Comparison of ENCODE assay signal across 22 cellular contexts in genomic region chrX:133527415-133527814, GRCh38.
A peak's percentile ranks its signal among the peaks of the same experiment; 100 is the strongest.
DNase-seq lines count a peak whose midpoint lies in the region; TF ChIP-seq lines count a peak whose summit lies in the region.
"Had no signal": no experiment of that assay in that cellular context is flagged by ENCODE, and none has a peak within 500 bp of the region (broad histone marks: within the 10 kb centered on the region; RNA-seq: fewer than 3 reads in every experiment).

No MANE protein-coding gene starts in this region.

- H3K27ac Mint-ChIP-seq in H9: peak overlapping the region; percentile 9 to 58 (median 51); a peak in 6 of 7 replicates
- H3K27ac Mint-ChIP-seq: CD8-positive, alpha-beta memory T cell had no signal

- H3K4me1 ChIP-seq in H9 (ENCODE audit: insufficient read depth, low read length): peaks cover 12% of the 10 kb centered on the region; the same call in 1 of the 2 replicates
- H3K4me1 ChIP-seq in SJSA1 (replicated peaks): peaks cover 15% of the 10 kb centered on the region
- no peaks in the 10 kb centered on the region for H3K4me1 ChIP-seq in mesodermal cell (ENCODE audit: control insufficient read depth, insufficient read depth, low read length, poor library complexity, severe bottlenecking)
- H3K4me1 ChIP-seq in SK-N-SH (ENCODE audit: control insufficient read depth in 1 of 2, insufficient read depth in 2 of 2, low read depth in 1 of 2, low read length in 1 of 2): no peaks in the 10 kb centered on the region
- H3K4me1 ChIP-seq: BLaER1 treated with 17β-estradiol and CSF1 and Interleukin-3, amounts not matched to agents 10 nM and 100 nM had no signal

- POLR2A ChIA-PET in SK-N-SH (lab: Yijun Ruan, JAX): no interaction called here

- no peaks in the 10 kb centered on the region for H3K9me3 ChIP-seq in H9 (ENCODE audit: control insufficient read depth, low read depth, low read length)
- no peaks in the 10 kb centered on the region for H3K9me3 ChIP-seq in SJSA1 (replicated peaks)
- H3K9me3 ChIP-seq in mesodermal cell (ENCODE audit: control insufficient read depth, low read length): no peaks in the 10 kb centered on the region
- no peaks in the 10 kb centered on the region for H3K9me3 ChIP-seq in SK-N-SH
- H3K9me3 ChIP-seq: BLaER1 treated with 17β-estradiol and CSF1 and Interleukin-3, amounts not matched to agents 10 nM and 100 nM had no signal

- no peak overlapping the region for H4K5ac ChIP-seq in H9 (ENCODE audit: insufficient read length, low read depth, low read length)

- H3K4me2 ChIP-seq in H9 (ENCODE audit: insufficient read depth, insufficient read length, low read length) (no peak overlapping the region), SK-N-SH (no peak overlapping the region)
- H3K4me2 ChIP-seq: BLaER1 treated with 17β-estradiol and CSF1 and Interleukin-3, amounts not matched to agents 10 nM and 100 nM had no signal

- no peak overlapping the region for H3K9ac ChIP-seq in H9 (ENCODE audit: extremely low read depth, insufficient read length, low read length)
- H3K9ac ChIP-seq in SK-N-SH: no peak overlapping the region
- H3K9ac ChIP-seq: BLaER1 treated with 17β-estradiol and CSF1 and Interleukin-3, amounts not matched to agents 10 nM and 100 nM had no signal

- H3K4me3 ChIP-seq in SJSA1 (no peak overlapping the region), epithelial cell of esophagus (ENCODE audit: low read length) (no peak overlapping the region), mesodermal cell (ENCODE audit: extremely low read depth, insufficient read depth, low read length, poor library complexity, severe bottlenecking) (no peak overlapping the region), SK-N-SH (ENCODE audit: low read depth in 2 of 2, low read length in 1 of 2) (no peak overlapping the region)
- H3K4me3 ChIP-seq: BLaER1 treated with 17β-estradiol and CSF1 and Interleukin-3, amounts not matched to agents 10 nM and 100 nM; GM12878 had no signal

- H4K91ac ChIP-seq in H9 (ENCODE audit: insufficient read length, low read depth, low read length): no peak overlapping the region

- no peak overlapping the region for H2AFZ ChIP-seq in H9 (ENCODE audit: low read length)
- no peak overlapping the region for H2AFZ ChIP-seq in SK-N-SH (ENCODE audit: low read depth)

- TF ChIP-seq RAD21 in SK-N-SH (IDR thresholded peaks at IDR 0.05; ENCODE audit: low read length): no peak

- no peaks in the 10 kb centered on the region for H3K23me2 ChIP-seq in H9 (ENCODE audit: insufficient read length, low read depth, low read length, poor library complexity, severe bottlenecking)

- peaks cover 1% of the 10 kb centered on the region; the same call in 1 of the 2 replicates for H3K27me3 Mint-ChIP-seq in H9 (ENCODE audit: low read depth)

- no peak for TF ChIP-seq EP300 in SK-N-SH (IDR thresholded peaks at IDR 0.05; ENCODE audit: borderline replicate concordance in 1 of 2, low read depth in 1 of 2, low read length in 1 of 2)

- CTCF ChIA-PET in SK-N-SH (lab: Yijun Ruan, JAX): interaction anchor here (1.0 kb wide), 1 partner anchor 142 kb away, joined by 3 read pairs; no protein-coding TSS in a partner anchor

- peaks cover 32 to 35% of the 10 kb centered on the region in 2 experiments for H3K4me1 Mint-ChIP-seq in H9
- H3K4me1 Mint-ChIP-seq: CD8-positive, alpha-beta memory T cell had no signal

- H3K4me3 Mint-ChIP-seq in H9: no peak overlapping the region; a peak in 1 of 5 replicates
- H3K4me3 Mint-ChIP-seq: CD8-positive, alpha-beta memory T cell had no signal

- H3K18ac ChIP-seq in H9 (ENCODE audit: insufficient read length, low read depth, low read length): no peak overlapping the region

- WGBS in H9 (ENCODE audit: extremely low coverage, insufficient read length, low lambda C conversion rate): no CpG with 5 or more reads among the region's 3 CpGs
- 60% methylated on average over 1 of the region's 3 CpGs; no CpG with 5 or more reads in 1 of the 2 experiments for WGBS in mesodermal cell (ENCODE audit: insufficient coverage in 2 of 2), 2 experiments
- WGBS in SK-N-SH (ENCODE audit: low lambda C conversion rate): 15% methylated on average over 3 of the region's 3 CpGs

- no peak overlapping the region for H3K14ac ChIP-seq in H9 (ENCODE audit: insufficient read depth, low read length)

- H2BK12ac ChIP-seq in H9 (ENCODE audit: insufficient read length, low read depth, low read length): no peak overlapping the region

- H4K8ac ChIP-seq in H9 (replicated peaks; ENCODE audit: insufficient read length, low read depth, low read length): no peak overlapping the region

- H3K27ac ChIP-seq in H9 (ENCODE audit: insufficient read length, low read depth, low read length): peak overlapping the region; percentile 5
- H3K27ac ChIP-seq in SJSA1: peak overlapping the region; percentile 47
- peak overlapping the region; percentile 16 for H3K27ac ChIP-seq in mesodermal cell (ENCODE audit: low read depth, low read length, severe bottlenecking)
- H3K27ac ChIP-seq in SK-N-SH (ENCODE audit: low read depth in 2 of 2, low read length in 1 of 2): no peak overlapping the region
- H3K27ac ChIP-seq: BLaER1 treated with 17β-estradiol and CSF1 and Interleukin-3, amounts not matched to agents 10 nM and 100 nM had no signal

- H3K27me3 ChIP-seq in H9 (ENCODE audit: insufficient read depth, low read length) (no peaks in the 10 kb centered on the region), SJSA1 (replicated peaks) (no peaks in the 10 kb centered on the region), SK-N-SH (ENCODE audit: insufficient read depth) (no peaks in the 10 kb centered on the region)

- H3K9me3 Mint-ChIP-seq in H9: no peaks in the 10 kb centered on the region
- H3K9me3 Mint-ChIP-seq: CD8-positive, alpha-beta memory T cell had no signal

- no peaks in the 10 kb centered on the region for H3K36me3 ChIP-seq in SJSA1
- H3K36me3 ChIP-seq in mesodermal cell (ENCODE audit: control insufficient read depth, insufficient read depth, low read length): no peaks in the 10 kb centered on the region
- H3K36me3 ChIP-seq in SK-N-SH (replicated peaks in 1 of 2; ENCODE audit: control insufficient read depth in 1 of 2, insufficient read depth in 2 of 2, low read length in 1 of 2): no peaks in the 10 kb centered on the region
- H3K36me3 ChIP-seq: BLaER1 treated with 17β-estradiol and CSF1 and Interleukin-3, amounts not matched to agents 10 nM and 100 nM had no signal

- no peak overlapping the region for H2BK20ac ChIP-seq in H9 (ENCODE audit: low read depth, low read length, poor library complexity, severe bottlenecking)

- TF ChIP-seq CTCF in H9 (conservative IDR thresholded peaks at IDR 0.05): no peak
- no peak for TF ChIP-seq CTCF in epithelial cell of esophagus (IDR thresholded peaks at IDR 0.05; ENCODE audit: insufficient read depth, low read depth, low read length, missing control alignments)
- no peak for TF ChIP-seq CTCF in SK-N-SH (IDR thresholded peaks at IDR 0.05)

- H3K36me3 Mint-ChIP-seq in H9 (ENCODE audit: insufficient read depth in 1 of 3, low read depth in 3 of 3): no peaks in the 10 kb centered on the region; a peak in 1 of 7 replicates
- H3K36me3 Mint-ChIP-seq: CD8-positive, alpha-beta memory T cell had no signal

- no peak overlapping the region for H3K4ac ChIP-seq in H9 (ENCODE audit: low read depth, low read length)

- no peak overlapping the region for H2BK15ac ChIP-seq in H9 (ENCODE audit: low read depth, low read length)

- H3K56ac ChIP-seq in H9 (ENCODE audit: insufficient read length, low read depth, low read length): no peak overlapping the region

- H4K20me1 ChIP-seq in H9 (ENCODE audit: control insufficient read depth, insufficient read depth, insufficient read length) (no peaks in the 10 kb centered on the region), SK-N-SH (ENCODE audit: insufficient read depth) (no peaks in the 10 kb centered on the region)
- H4K20me1 ChIP-seq: BLaER1 treated with 17β-estradiol and CSF1 and Interleukin-3, amounts not matched to agents 10 nM and 100 nM had no signal

- no peaks in the 10 kb centered on the region for H3K9me2 ChIP-seq in SK-N-SH

- no peak overlapping the region for H2AK5ac ChIP-seq in H9 (ENCODE audit: insufficient read length, low read length)

- H3K23ac ChIP-seq in H9 (ENCODE audit: insufficient read length, low read depth, low read length): no peak overlapping the region

- no peak overlapping the region for H2BK120ac ChIP-seq in H9 (ENCODE audit: low read depth, low read length, poor library complexity, severe bottlenecking)

- no peak overlapping the region for H2BK5ac ChIP-seq in H9 (ENCODE audit: insufficient read length, low read length)

- DNase-seq in H9: no peak
- peak in 1 of 2 experiments; percentile 57 for DNase-seq in SJSA1 (ENCODE audit: low read depth in 1 of 2, low spot score in 2 of 2)
- peak; percentile 43 for DNase-seq in epithelial cell of esophagus (ENCODE audit: low read depth)
- DNase-seq in SK-N-SH: no peak
- DNase-seq in NCI-H146 treated with DMSO at 0.1 percent for 48 hours (lab: John Stamatoyannopoulos, UW; ENCODE audit: unreplicated experiment): no peak
- DNase-seq in NAMALWA (ENCODE audit: low spot score): no peak
- DNase-seq: CD8-positive, alpha-beta memory T cell; DMS53; EL; HCEC 1CT; KBM-7; MV-4-11; NCI-H1417; NCI-H187 treated with DMSO at 0.1 percent for 48 hours; NCI-H2227 treated with DMSO at 0.1 percent for 48 hours; NCI-H510A treated with DMSO at 0.1 percent for 48 hours; NCI-H82; RPMI8226; SIG-M5 had no signal

- H3K79me1 ChIP-seq in H9 (ENCODE audit: insufficient read depth, low read depth, low read length, poor library complexity, severe bottlenecking): no peaks in the 10 kb centered on the region

- H3F3A ChIP-seq in SK-N-SH (replicated peaks; ENCODE audit: insufficient read depth): no peaks in the 10 kb centered on the region

- H3T11ph ChIP-seq in H9 (ENCODE audit: low read length): no peak overlapping the region

- H3K79me2 ChIP-seq in H9 (ENCODE audit: insufficient read depth, low read length) (no peaks in the 10 kb centered on the region), SK-N-SH (ENCODE audit: insufficient read depth) (no peaks in the 10 kb centered on the region)

TF ChIP-seq in SK-N-SH, 30 proteins besides CTCF, POLR2A, EP300 and RAD21 (continues in another document):
- TF ChIP-seq TEAD4 (IDR thresholded peaks at IDR 0.05; ENCODE audit: borderline replicate concordance, insufficient read depth): no peak
- TF ChIP-seq FOXJ3 (CRISPR knock-in tag; IDR thresholded peaks at IDR 0.05): no peak
- no peak for TF ChIP-seq POLR2AphosphoS5 (IDR thresholded peaks at IDR 0.05; ENCODE audit: low read depth, low read length)
- TF ChIP-seq RFX5 (IDR thresholded peaks at IDR 0.05; ENCODE audit: low read length): no peak
- no peak for TF ChIP-seq GATA2 (CRISPR knock-in tag; IDR thresholded peaks at IDR 0.05)
- TF ChIP-seq GABPA (IDR thresholded peaks at IDR 0.05; ENCODE audit: low read depth): no peak
- no peak for TF ChIP-seq USF2 (IDR thresholded peaks at IDR 0.05; ENCODE audit: borderline replicate concordance, low read depth, low read length)
- TF ChIP-seq TCF12 (IDR thresholded peaks at IDR 0.05): no peak

Comparison
In these comparisons a context has a peak if more than half of its experiments do, and no peak if none do; other contexts are left out.
1. H3K27ac ChIP-seq: peak in H9 (single experiment), SJSA1 (single experiment) and mesodermal cell (single experiment); none in SK-N-SH (0 of 2).